Comparison of ENCODE assay signal across 17 cellular contexts in the genomic region with DNA sequence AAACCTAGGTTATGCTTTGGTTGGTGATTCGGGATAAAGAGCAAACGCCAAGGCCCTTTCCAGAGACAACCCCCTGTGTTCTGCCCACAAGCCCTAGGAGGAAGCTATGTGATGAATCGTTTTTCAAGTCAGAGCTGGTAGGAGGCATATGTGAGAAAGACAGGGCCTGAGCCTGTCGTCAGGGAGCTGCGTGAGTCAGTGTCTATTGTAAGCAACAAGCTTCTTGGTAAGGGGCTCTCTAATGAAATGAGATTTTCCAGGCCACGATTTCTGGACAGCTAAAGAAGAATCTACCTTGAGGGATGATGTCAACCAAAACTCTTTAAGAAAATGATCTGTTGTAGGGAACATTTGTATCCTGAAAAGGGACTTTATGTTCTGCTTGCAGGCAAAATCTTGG.
DNase-seq lines count a peak whose midpoint lies in the region; ATAC-seq, FAIRE-seq and TF ChIP-seq lines count a peak whose summit lies in the region.
"Had no signal": no experiment of that assay in that cellular context is flagged by ENCODE, and none has a peak within 500 bp of the region (broad histone marks: within the 10 kb centered on the region; RNA-seq: fewer than 3 reads in every experiment).

No MANE protein-coding gene starts in this region.

- CTCF ChIA-PET in A549 (lab: Yijun Ruan, JAX) = interaction anchor here (0.6 kb wide), 1 partner anchor 9 kb away, joined by 3 read pairs; no protein-coding TSS in a partner anchor
- CTCF ChIA-PET in CD4-positive, alpha-beta memory T cell (lab: Charles Lee; ENCODE audit: partially characterized antibody) = no interaction called here

- peak overlapping the region; percentile 50 for H3K4me2 ChIP-seq in A549

- peaks cover 20% of the 10 kb centered on the region for H3K4me1 ChIP-seq in A549
- no peaks in the 10 kb centered on the region for H3K4me1 ChIP-seq in CD4-positive, alpha-beta memory T cell (ENCODE audit: insufficient read depth, low read length)
- H3K4me1 ChIP-seq: prostate gland had no signal

- no peak for TF ChIP-seq EP300 in A549 (IDR thresholded peaks at IDR 0.05)

- no peaks in the 10 kb centered on the region for H3K36me3 Mint-ChIP-seq in nephron (ENCODE audit: low read depth)
- H3K36me3 Mint-ChIP-seq in CD4-positive, alpha-beta memory T cell = no peaks in the 10 kb centered on the region

- H3K27ac Mint-ChIP-seq in nephron = peak overlapping the region; percentile 14 to 96 (median 61)
- H3K27ac Mint-ChIP-seq in CD4-positive, alpha-beta memory T cell = no peak overlapping the region
- H3K27ac Mint-ChIP-seq: activated CD8-positive, alpha-beta T cell treated with anti-CD3 and anti-CD28 coated beads, Interleukin-2, amount 10 ng/mL, durations not matched to agents 7 days and 5 days; activated T-helper 2 cell treated with anti-CD3 and anti-CD28 coated beads, Interferon-gamma antibody, Interleukin-2, Interleukin-4, amounts not matched to agents 10 μg/mL and 5 μg/mL and 100 μg/mL, durations not matched to agents 14 hours and 24 hours and 36 hours had no signal

- no peaks in the 10 kb centered on the region for H3K27me3 ChIP-seq in CD4-positive, alpha-beta memory T cell (ENCODE audit: insufficient read depth, low read length)
- H3K27me3 ChIP-seq: testis had no signal

- H3K27me3 Mint-ChIP-seq in nephron (ENCODE audit: low read depth) = no peaks in the 10 kb centered on the region
- no peaks in the 10 kb centered on the region for H3K27me3 Mint-ChIP-seq in CD4-positive, alpha-beta memory T cell

- peak in 1 of 2 experiments; percentile 12; a peak in 3 of 6 replicates for ATAC-seq in A549
- ATAC-seq: activated CD8-positive, alpha-beta T cell treated with anti-CD3 and anti-CD28 coated beads, Interleukin-2, amount 10 ng/mL, durations not matched to agents 7 days and 5 days had no signal

- DNase-seq in A549 (ENCODE audit: low read depth in 1 of 2, low spot score in 1 of 2) = peak in 1 of 2 experiments; percentile 12
- peak; percentile 15 for DNase-seq in RPMI7951 (ENCODE audit: low read depth)
- DNase-seq in fibroblast of villous mesenchyme (ENCODE audit: low read depth) = peak; percentile 19
- no peak for DNase-seq in NCI-H510A (lab: John Stamatoyannopoulos, UW)
- no peak for DNase-seq in NCI-H2107 treated with DMSO at 0.1 percent for 48 hours (lab: John Stamatoyannopoulos, UW; ENCODE audit: unreplicated experiment)
- no peak for DNase-seq in NCI-H187 treated with DMSO at 0.1 percent for 48 hours (lab: John Stamatoyannopoulos, UW)
- DNase-seq in CD4-positive, alpha-beta memory T cell = no peak
- DNase-seq: activated CD8-positive, alpha-beta T cell treated with anti-CD3 and anti-CD28 coated beads, Interleukin-2, amount 10 ng/mL, durations not matched to agents 7 days and 5 days; Kasumi-1; NCI-H345; testis had no signal

- H3K36me3 ChIP-seq in CD4-positive, alpha-beta memory T cell (ENCODE audit: insufficient read depth, low read length) = no peaks in the 10 kb centered on the region
- H3K36me3 ChIP-seq: prostate gland had no signal

- POLR2A ChIA-PET in A549 (lab: Yijun Ruan, JAX) = interaction anchor here (1.2 kb wide), 2 partner anchors 35 to 63 kb away, joined by 3 read pairs; no protein-coding TSS in a partner anchor
- POLR2A ChIA-PET in CD4-positive, alpha-beta memory T cell (lab: Charles Lee; ENCODE audit: partially characterized antibody) = no interaction called here

- H3K4me3 ChIP-seq in A549 = no peak overlapping the region
- H3K4me3 ChIP-seq in fibroblast of villous mesenchyme (ENCODE audit: low read depth, low read length) = no peak overlapping the region
- no peak overlapping the region for H3K4me3 ChIP-seq in CD4-positive, alpha-beta memory T cell (ENCODE audit: low read length in 2 of 2)
- H3K4me3 ChIP-seq: prostate gland, SK-N-MC, testis had no signal

- intact Hi-C loops in CD4-positive, alpha-beta memory T cell (cut with micrococcal nuclease) = no loop called here

- H3K4me1 Mint-ChIP-seq in nephron = peaks cover 5% of the 10 kb centered on the region
- H3K4me1 Mint-ChIP-seq in CD4-positive, alpha-beta memory T cell = no peaks in the 10 kb centered on the region

- peak overlapping the region; percentile 55 to 69; a peak in 5 of 6 replicates for H3K27ac ChIP-seq in A549
- H3K27ac ChIP-seq in CD4-positive, alpha-beta memory T cell (ENCODE audit: low read depth, low read length) = no peak overlapping the region
- H3K27ac ChIP-seq: prostate gland, SK-N-MC, testis had no signal

- no peaks in the 10 kb centered on the region for H3K9me3 Mint-ChIP-seq in nephron
- H3K9me3 Mint-ChIP-seq in CD4-positive, alpha-beta memory T cell = peaks cover 0 to 4% (median 0%) of the 10 kb centered on the region in 8 donors
- H3K9me3 Mint-ChIP-seq: activated T-helper 2 cell treated with anti-CD3 and anti-CD28 coated beads, Interferon-gamma antibody, Interleukin-2, Interleukin-4, amounts not matched to agents 10 μg/mL and 5 μg/mL and 100 μg/mL, durations not matched to agents 14 hours and 24 hours and 36 hours had no signal

- no peak overlapping the region for H3K4me3 Mint-ChIP-seq in nephron
- no peak overlapping the region for H3K4me3 Mint-ChIP-seq in CD4-positive, alpha-beta memory T cell
- H3K4me3 Mint-ChIP-seq: activated CD8-positive, alpha-beta T cell treated with anti-CD3 and anti-CD28 coated beads, Interleukin-2, amount 10 ng/mL, durations not matched to agents 7 days and 5 days had no signal

- H3K9me3 ChIP-seq in A549 = no peaks in the 10 kb centered on the region
- H3K9me3 ChIP-seq in CD4-positive, alpha-beta memory T cell (ENCODE audit: control insufficient read depth in 1 of 2, low read length in 2 of 2) = no peaks in the 10 kb centered on the region
- H3K9me3 ChIP-seq: prostate gland, testis had no signal

- FAIRE-seq in A549 (lab: Jason Lieb, UNC) = no peak
- FAIRE-seq: G401.6, GM12892 had no signal

- no peak for TF ChIP-seq RAD21 in A549 (conservative IDR thresholded peaks at IDR 0.05 in 1 of 2, IDR thresholded peaks at IDR 0.05 in 1 of 2)

- TF ChIP-seq CTCF in A549 (IDR thresholded peaks at IDR 0.05) = no peak
- no peak for TF ChIP-seq CTCF in fibroblast of villous mesenchyme (IDR thresholded peaks at IDR 0.05; ENCODE audit: insufficient read depth, low read depth, low read length)
- no peak for TF ChIP-seq CTCF in nephron (IDR thresholded peaks at IDR 0.05; ENCODE audit: unreplicated experiment in 3 of 3)

- TF ChIP-seq POLR2A in A549 (IDR thresholded peaks at IDR 0.05; ENCODE audit: low read length) = no peak

- 70% methylated on average over 6 of the region's 6 CpGs for WGBS in A549 (ENCODE audit: missing lambda C conversion rate)

TF ChIP-seq in A549, 52 proteins besides CTCF, POLR2A, EP300 and RAD21 (continues in another document):
- TF ChIP-seq SMC3 (IDR thresholded peaks at IDR 0.05) = no peak
- TF ChIP-seq, protein P1, sequence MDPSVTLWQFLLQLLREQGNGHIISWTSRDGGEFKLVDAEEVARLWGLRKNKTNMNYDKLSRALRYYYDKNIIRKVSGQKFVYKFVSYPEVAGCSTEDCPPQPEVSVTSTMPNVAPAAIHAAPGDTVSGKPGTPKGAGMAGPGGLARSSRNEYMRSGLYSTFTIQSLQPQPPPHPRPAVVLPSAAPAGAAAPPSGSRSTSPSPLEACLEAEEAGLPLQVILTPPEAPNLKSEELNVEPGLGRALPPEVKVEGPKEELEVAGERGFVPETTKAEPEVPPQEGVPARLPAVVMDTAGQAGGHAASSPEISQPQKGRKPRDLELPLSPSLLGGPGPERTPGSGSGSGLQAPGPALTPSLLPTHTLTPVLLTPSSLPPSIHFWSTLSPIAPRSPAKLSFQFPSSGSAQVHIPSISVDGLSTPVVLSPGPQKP (IDR thresholded peaks at IDR 0.05; ENCODE audit: low read depth, low read length) = no peak
- TF ChIP-seq RNF2 (IDR thresholded peaks at IDR 0.05; ENCODE audit: borderline replicate concordance, low read depth) = no peak
- TF ChIP-seq, protein P2, sequence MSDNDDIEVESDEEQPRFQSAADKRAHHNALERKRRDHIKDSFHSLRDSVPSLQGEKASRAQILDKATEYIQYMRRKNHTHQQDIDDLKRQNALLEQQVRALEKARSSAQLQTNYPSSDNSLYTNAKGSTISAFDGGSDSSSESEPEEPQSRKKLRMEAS (IDR thresholded peaks at IDR 0.05) = no peak
- no peak for TF ChIP-seq HEYL (CRISPR knock-in tag; IDR thresholded peaks at IDR 0.05)
- no peak for TF ChIP-seq HOXB5 (CRISPR knock-in tag; IDR thresholded peaks at IDR 0.05)
- no peak for TF ChIP-seq FOXS1 (CRISPR knock-in tag; IDR thresholded peaks at IDR 0.05)
- TF ChIP-seq TFCP2L1 (CRISPR knock-in tag; IDR thresholded peaks at IDR 0.05) = no peak
- TF ChIP-seq, protein P3, sequence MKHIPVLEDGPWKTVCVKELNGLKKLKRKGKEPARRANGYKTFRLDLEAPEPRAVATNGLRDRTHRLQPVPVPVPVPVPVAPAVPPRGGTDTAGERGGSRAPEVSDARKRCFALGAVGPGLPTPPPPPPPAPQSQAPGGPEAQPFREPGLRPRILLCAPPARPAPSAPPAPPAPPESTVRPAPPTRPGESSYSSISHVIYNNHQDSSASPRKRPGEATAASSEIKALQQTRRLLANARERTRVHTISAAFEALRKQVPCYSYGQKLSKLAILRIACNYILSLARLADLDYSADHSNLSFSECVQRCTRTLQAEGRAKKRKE (CRISPR knock-in tag; IDR thresholded peaks at IDR 0.05; ENCODE audit: low read depth) = no peak
- TF ChIP-seq, protein P4, sequence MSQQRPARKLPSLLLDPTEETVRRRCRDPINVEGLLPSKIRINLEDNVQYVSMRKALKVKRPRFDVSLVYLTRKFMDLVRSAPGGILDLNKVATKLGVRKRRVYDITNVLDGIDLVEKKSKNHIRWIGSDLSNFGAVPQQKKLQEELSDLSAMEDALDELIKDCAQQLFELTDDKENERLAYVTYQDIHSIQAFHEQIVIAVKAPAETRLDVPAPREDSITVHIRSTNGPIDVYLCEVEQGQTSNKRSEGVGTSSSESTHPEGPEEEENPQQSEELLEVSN (IDR thresholded peaks at IDR 0.05; ENCODE audit: borderline replicate concordance, low read depth) = no peak

Comparison
In these comparisons a context has a peak if more than half of its experiments do, and no peak if none do; other contexts are left out.
1. DNase-seq: peak in RPMI7951 (single experiment) and fibroblast of villous mesenchyme (single experiment); none in NCI-H510A (single experiment), NCI-H2107 treated with DMSO at 0.1 percent for 48 hours (single experiment), NCI-H187 treated with DMSO at 0.1 percent for 48 hours (single experiment) and CD4-positive, alpha-beta memory T cell (0 of 5).
2. H3K27ac Mint-ChIP-seq: peak in nephron (3 of 3); none in CD4-positive, alpha-beta memory T cell (0 of 7).